In the genomic region with DNA sequence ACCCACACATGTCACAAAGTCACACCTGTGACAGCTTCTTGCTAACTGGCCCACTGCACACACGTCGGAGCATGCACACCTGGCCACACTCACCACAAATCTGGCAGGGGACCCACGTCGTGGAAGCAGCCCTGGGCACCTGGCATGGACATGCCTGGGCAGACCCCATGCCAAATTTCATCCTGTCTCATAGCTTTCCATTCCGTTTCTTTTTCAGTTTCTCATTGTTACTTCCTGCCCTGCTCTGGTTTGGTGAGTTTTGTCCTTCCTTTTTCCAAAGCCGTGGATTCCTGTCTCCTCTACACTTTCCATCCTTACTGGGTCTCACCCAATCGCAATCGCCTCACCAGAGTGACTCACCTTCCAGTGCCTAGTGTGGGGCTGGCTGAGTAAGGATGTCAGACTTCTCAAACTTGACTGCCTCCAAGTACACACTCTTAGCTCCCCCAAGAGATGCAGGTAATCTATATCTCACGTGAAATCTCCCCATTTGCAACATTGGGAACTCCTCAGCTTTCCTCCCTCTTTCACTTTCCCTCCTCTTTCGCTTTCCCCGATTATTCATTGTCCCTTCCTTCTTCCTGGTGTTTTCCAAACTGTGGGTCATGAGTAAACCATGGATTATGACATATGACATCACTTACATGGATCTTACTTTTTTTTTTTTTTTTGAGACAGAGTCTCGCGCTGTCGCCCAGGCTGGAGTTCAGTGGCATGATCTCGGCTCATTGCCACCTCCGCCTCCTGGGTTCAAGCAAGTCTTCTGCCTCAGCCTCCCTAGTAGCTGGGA, we compare ENCODE assay signal across 1 cellular context.
A peak's percentile ranks its signal among the peaks of the same experiment; 100 is the strongest.
TF ChIP-seq lines count a peak whose summit lies in the region.

No MANE protein-coding gene starts in this region.

TF ChIP-seq in K562, 482 proteins besides CTCF, POLR2A, EP300 and RAD21:
- TF ChIP-seq ARID1B (IDR thresholded peaks at IDR 0.05) (peak; percentile 40), NFYB (IDR thresholded peaks at IDR 0.05; ENCODE audit: extremely low read depth, insufficient read length) (no peak), ETV5 (CRISPR knock-in tag; IDR thresholded peaks at IDR 0.05; ENCODE audit: low read depth) (no peak), JUN (IDR thresholded peaks at IDR 0.05; ENCODE audit: borderline replicate concordance, low read depth, low read length) (peak; percentile 40; the same call in 1 of the 2 replicates), JUN (CRISPR knock-in tag; IDR thresholded peaks at IDR 0.05; ENCODE audit: borderline replicate concordance) (no peak), ZNF121 (CRISPR knock-in tag; conservative IDR thresholded peaks at IDR 0.05) (no peak), ZNF57 (CRISPR knock-in tag; IDR thresholded peaks at IDR 0.05) (no peak), RCOR1 (IDR thresholded peaks at IDR 0.05; ENCODE audit: borderline replicate concordance in 1 of 2, low read depth in 2 of 2, low read length in 2 of 2) (0 out of 4 replicates have a peak, but pooled peaks of 1 of the 2 experiments have one; percentile 7), FOSL1 (tag; conservative IDR thresholded peaks at IDR 0.05) (peak; percentile 49), CTBP1 (IDR thresholded peaks at IDR 0.05; ENCODE audit: borderline replicate concordance) (no peak), PTBP1 (IDR thresholded peaks at IDR 0.05; ENCODE audit: low read depth, low read length) (no peak), CEBPG (CRISPR knock-in tag; IDR thresholded peaks at IDR 0.05) (no peak), CEBPG (tag; conservative IDR thresholded peaks at IDR 0.05 in 1 of 2, IDR thresholded peaks at IDR 0.05 in 1 of 2) (0 out of 4 replicates have a peak, but pooled peaks of 1 of the 2 experiments have one; percentile 9), TRIM24 (IDR thresholded peaks at IDR 0.05) (no peak), ATF7 (IDR thresholded peaks at IDR 0.05) (peak; percentile 42; the same call in 1 of the 2 replicates), RBM34 (IDR thresholded peaks at IDR 0.05; ENCODE audit: borderline replicate concordance, insufficient read depth, low read length) (no peak), JUND (IDR thresholded peaks at IDR 0.05; ENCODE audit: borderline replicate concordance, low read depth, low read length) (peak; percentile 28; the same call in 1 of the 2 replicates), JUND (tag; IDR thresholded peaks at IDR 0.05; ENCODE audit: borderline replicate concordance, low read depth, low read length) (0 out of 3 replicates have a peak, but pooled peaks have one; percentile 13), SMARCA4 (IDR thresholded peaks at IDR 0.05) (peak; percentile 41; the same call in 1 of the 2 replicates)
- TF ChIP-seq, protein P1, sequence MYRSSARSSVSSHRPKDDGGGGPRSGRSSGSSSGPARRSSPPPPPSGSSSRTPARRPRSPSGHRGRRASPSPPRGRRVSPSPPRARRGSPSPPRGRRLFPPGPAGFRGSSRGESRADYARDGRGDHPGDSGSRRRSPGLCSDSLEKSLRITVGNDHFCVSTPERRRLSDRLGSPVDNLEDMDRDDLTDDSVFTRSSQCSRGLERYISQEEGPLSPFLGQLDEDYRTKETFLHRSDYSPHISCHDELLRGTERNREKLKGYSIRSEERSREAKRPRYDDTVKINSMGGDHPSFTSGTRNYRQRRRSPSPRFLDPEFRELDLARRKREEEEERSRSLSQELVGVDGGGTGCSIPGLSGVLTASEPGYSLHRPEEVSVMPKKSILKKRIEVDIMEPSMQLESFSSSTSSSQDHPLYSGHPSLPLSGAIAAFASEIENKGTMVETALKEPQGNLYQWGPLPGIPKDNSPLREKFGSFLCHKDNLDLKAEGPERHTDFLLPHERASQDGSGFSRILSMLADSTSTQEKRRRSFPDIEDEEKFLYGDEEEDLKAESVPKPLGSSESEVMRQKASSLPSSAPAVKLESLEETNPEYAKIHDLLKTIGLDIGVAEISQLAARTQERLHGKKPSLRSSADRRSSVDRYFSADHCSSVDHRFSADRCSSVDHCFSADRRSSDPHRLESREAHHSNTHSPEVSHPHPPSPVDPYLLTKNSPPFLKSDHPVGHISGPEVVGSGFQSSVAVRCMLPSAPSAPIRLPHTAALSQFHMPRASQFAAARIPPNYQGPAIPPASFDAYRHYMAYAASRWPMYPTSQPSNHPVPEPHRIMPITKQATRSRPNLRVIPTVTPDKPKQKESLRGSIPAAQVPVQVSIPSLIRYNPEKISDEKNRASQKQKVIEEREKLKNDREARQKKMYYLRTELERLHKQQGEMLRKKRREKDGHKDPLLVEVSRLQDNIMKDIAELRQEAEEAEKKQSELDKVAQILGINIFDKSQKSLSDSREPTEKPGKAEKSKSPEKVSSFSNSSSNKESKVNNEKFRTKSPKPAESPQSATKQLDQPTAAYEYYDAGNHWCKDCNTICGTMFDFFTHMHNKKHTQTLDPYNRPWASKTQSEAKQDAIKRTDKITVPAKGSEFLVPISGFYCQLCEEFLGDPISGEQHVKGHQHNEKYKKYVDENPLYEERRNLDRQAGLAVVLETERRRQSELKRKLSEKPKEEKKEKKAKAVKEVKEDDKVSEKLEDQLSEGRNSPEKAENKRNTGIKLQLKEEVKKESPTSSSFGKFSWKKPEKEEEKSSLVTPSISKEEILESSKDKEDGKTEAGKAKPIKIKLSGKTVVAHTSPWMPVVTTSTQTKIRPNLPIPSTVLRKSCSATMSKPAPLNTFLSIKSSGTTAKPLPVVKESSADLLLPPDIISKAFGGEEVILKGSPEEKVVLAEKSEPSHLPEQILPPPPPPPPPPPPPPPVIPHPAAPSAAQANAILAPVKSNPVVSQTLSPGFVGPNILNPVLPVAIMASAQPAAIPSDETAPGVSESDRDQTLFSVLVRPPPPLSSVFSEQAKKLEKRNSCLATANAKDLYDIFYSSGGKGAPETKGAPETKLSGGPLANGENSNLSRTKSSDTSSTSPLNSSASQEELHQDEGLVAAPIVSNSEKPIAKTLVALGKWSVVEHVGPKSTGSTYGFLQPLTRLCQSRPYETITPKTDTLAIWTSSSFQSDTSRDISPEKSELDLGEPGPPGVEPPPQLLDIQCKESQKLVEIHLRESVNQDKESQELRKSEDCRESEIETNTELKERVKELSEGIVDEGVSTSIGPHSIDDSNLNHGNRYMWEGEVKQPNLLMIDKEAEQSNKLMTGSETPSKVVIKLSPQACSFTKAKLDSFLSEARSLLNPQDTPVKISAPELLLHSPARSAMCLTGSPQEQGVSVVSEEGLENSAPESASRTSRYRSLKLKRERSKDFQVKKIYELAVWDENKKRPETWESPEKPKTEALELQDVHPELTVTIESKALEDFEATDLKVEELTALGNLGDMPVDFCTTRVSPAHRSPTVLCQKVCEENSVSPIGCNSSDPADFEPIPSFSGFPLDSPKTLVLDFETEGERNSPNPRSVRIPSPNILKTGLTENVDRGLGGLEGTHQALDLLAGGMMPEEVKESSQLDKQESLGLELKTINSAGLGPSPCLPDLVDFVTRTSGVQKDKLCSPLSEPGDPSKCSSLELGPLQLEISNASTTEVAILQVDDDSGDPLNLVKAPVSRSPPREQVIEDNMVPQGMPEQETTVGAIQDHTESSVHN (IDR thresholded peaks at IDR 0.05; ENCODE audit: borderline replicate concordance in 1 of 2, low read depth in 1 of 2), result 0 out of 4 replicates have a peak, but pooled peaks of 1 of the 2 experiments have one; percentile 30
- TF ChIP-seq, protein P2, sequence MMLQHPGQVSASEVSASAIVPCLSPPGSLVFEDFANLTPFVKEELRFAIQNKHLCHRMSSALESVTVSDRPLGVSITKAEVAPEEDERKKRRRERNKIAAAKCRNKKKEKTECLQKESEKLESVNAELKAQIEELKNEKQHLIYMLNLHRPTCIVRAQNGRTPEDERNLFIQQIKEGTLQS (IDR thresholded peaks at IDR 0.05), result peak; percentile 82
- TF ChIP-seq, protein P2 (CRISPR knock-in tag; conservative IDR thresholded peaks at IDR 0.05), result no peak
